In the genomic region with DNA sequence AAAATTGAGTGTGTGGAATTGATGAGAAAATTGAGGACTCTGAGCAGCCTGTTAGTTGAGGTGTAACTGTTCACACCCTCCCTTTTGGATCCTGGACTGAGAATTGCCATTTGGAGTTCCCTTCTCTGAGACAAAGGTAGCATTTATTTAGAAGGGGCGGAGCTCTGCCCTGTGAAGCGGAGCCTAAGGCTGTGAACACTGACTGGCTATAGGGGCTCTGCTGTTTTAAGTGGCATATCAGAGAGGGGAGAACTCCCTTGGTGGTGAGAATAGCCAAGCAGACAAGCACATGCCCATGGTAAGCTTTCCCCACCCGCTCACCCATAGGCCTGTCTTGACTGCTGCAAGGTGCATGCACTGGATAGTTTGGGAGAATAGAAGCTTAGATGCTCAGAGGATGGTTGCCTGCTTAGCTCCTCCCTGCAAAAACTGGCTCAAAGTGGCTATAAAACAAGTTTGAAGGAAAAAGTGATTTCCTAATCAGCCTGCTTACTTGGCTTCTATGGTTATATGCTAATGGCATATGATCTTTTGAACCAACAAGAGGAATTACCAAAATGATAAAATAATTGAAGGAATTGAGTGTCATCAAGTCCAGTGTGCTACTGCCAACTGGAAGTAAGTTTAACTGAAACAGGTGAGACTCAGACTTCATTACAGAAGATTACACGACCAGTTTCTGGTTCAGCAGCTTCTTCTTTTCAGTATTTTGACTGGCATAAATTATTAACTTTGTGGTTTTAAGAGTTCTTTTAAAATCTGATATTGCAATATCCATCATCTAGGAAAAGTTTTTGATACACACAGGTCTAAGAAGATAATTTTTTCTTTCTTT, we compare ENCODE assay signal across 10 cellular contexts.
A peak's percentile ranks its signal among the peaks of the same experiment; 100 is the strongest.
DNase-seq lines count a peak whose midpoint lies in the region; ATAC-seq, FAIRE-seq and TF ChIP-seq lines count a peak whose summit lies in the region.
"Had no signal": no experiment of that assay in that cellular context is flagged by ENCODE, and none has a peak within 500 bp of the region (broad histone marks: within the 10 kb centered on the region; RNA-seq: fewer than 3 reads in every experiment).

No MANE protein-coding gene starts in this region.

- H3K27me3 ChIP-seq in K562 (ENCODE audit: control insufficient read depth in 2 of 2, insufficient read depth in 2 of 2, low read length in 2 of 2) (no peaks in the 10 kb centered on the region), rectal smooth muscle tissue (ENCODE audit: control insufficient read depth, insufficient read depth, low read length) (no peaks in the 10 kb centered on the region), GM23248 (replicated peaks; ENCODE audit: insufficient read depth) (no peaks in the 10 kb centered on the region), body of pancreas (no peaks in the 10 kb centered on the region)

- H3F3A ChIP-seq in GM23248 (ENCODE audit: insufficient read depth) = peaks cover 19% of the 10 kb centered on the region

- TF ChIP-seq RAD21 in K562 (CRISPR knock-in tag; conservative IDR thresholded peaks at IDR 0.05 in 1 of 2, IDR thresholded peaks at IDR 0.05 in 1 of 2) = no peak

- no peak for FAIRE-seq in K562 (lab: Jason Lieb, UNC)

- H3K9me1 ChIP-seq in K562 (ENCODE audit: control insufficient read depth, insufficient read depth, low read length) = no peaks in the 10 kb centered on the region

- H3K79me2 ChIP-seq in K562 (ENCODE audit: control insufficient read depth, insufficient read depth, low read length) = peaks cover 98% of the 10 kb centered on the region
- H3K79me2 ChIP-seq in GM23248 (ENCODE audit: insufficient read depth) = peaks cover 92% of the 10 kb centered on the region

- intact Hi-C loops in K562 (cut with micrococcal nuclease) = no loop called here
- intact Hi-C loops in body of pancreas (cut with DNase I) = no loop called here

- TF ChIP-seq CTCF in K562 (IDR thresholded peaks at IDR 0.05 in 2 of 3, conservative IDR thresholded peaks at IDR 0.05 in 1 of 3; ENCODE audit: insufficient read depth in 2 of 3, low read depth in 1 of 3, low read length in 3 of 3) (no peak), body of pancreas (IDR thresholded peaks at IDR 0.05) (no peak)

- TF ChIP-seq POLR2A in K562 (conservative IDR thresholded peaks at IDR 0.05) = no peak
- TF ChIP-seq POLR2A in body of pancreas (IDR thresholded peaks at IDR 0.05) = no peak

- 62% methylated on average over 4 of the region's 4 CpGs for WGBS in K562 (ENCODE audit: insufficient coverage, low coverage, missing lambda C conversion rate)
- 85 to 89% methylated on average over 4 of the region's 4 CpGs for WGBS in GM23248 (ENCODE audit: low coverage in 1 of 2, low lambda C conversion rate in 2 of 2, missing lambda C conversion rate in 2 of 2), 2 experiments
- 54 to 65% methylated on average over 3 to 4 of the region's 4 CpGs for WGBS in body of pancreas, 2 donors

- H4K20me1 ChIP-seq in K562 (replicated peaks; ENCODE audit: control insufficient read depth, insufficient read depth, low read length) (peaks cover 20% of the 10 kb centered on the region; the same call in 1 of the 2 replicates), GM23248 (ENCODE audit: insufficient read depth) (no peaks in the 10 kb centered on the region)

- TF ChIP-seq EP300 in K562 (IDR thresholded peaks at IDR 0.05; ENCODE audit: low read length) = no peak

- ATAC-seq in GM18909 (IDR thresholded peaks at IDR 0.05; ENCODE audit: poor library complexity, unreplicated experiment) = peak; percentile 58
- ATAC-seq in HG02763 (IDR thresholded peaks at IDR 0.05; ENCODE audit: unreplicated experiment) = peak; percentile 39
- ATAC-seq in K562 = peak; percentile 30
- ATAC-seq in body of pancreas = no peak

- H2AFZ ChIP-seq in K562 (ENCODE audit: low read depth, low read length) (no peak overlapping the region), GM23248 (no peak overlapping the region)

- no peak overlapping the region for H3K4me3 ChIP-seq in K562
- no peak overlapping the region for H3K4me3 ChIP-seq in rectal smooth muscle tissue (ENCODE audit: low read length)
- no peak overlapping the region for H3K4me3 ChIP-seq in GM23248
- H3K4me3 ChIP-seq in body of pancreas = no peak overlapping the region

- H3K4me1 ChIP-seq in K562 (replicated peaks in 1 of 2; ENCODE audit: control insufficient read depth in 2 of 2, insufficient read depth in 2 of 2, low read length in 2 of 2) = peaks cover 7 to 34% of the 10 kb centered on the region in 2 experiments; a peak in 4 of 5 replicates
- peaks cover 44% of the 10 kb centered on the region for H3K4me1 ChIP-seq in rectal smooth muscle tissue (ENCODE audit: control insufficient read depth, insufficient read depth, low read length)
- H3K4me1 ChIP-seq in GM23248 (ENCODE audit: insufficient read depth) = peaks cover 44% of the 10 kb centered on the region
- peaks cover 72% of the 10 kb centered on the region for H3K4me1 ChIP-seq in body of pancreas

- H3K27ac ChIP-seq in K562 (ENCODE audit: extremely low read depth, low read depth, low read length) (no peak overlapping the region), rectal smooth muscle tissue (ENCODE audit: low read depth, low read length) (peak overlapping the region; percentile 19), GM23248 (no peak overlapping the region), body of pancreas (peak overlapping the region in 2 of 4 donors; percentile 4 to 60)

- H3K4me2 ChIP-seq in K562 (ENCODE audit: insufficient read depth, low read length) (no peak overlapping the region), GM23248 (ENCODE audit: unreplicated experiment) (no peak overlapping the region)

- H3K9me3 ChIP-seq in K562 (replicated peaks; ENCODE audit: control insufficient read depth, insufficient read depth, low read depth, low read length) = no peaks in the 10 kb centered on the region
- H3K9me3 ChIP-seq in GM23248 (ENCODE audit: low read depth) = no peaks in the 10 kb centered on the region
- no peaks in the 10 kb centered on the region for H3K9me3 ChIP-seq in body of pancreas
- H3K9me3 ChIP-seq: Caco-2 had no signal

- no peaks in the 10 kb centered on the region for H3K9me2 ChIP-seq in GM23248 (ENCODE audit: insufficient read depth)

- BruUV-seq in K562 (replicated peaks; lab: Mats Ljungman, UMichigan) = no TSS peak

- DNase-seq in K562 (ENCODE audit: extremely low read depth in 1 of 4, low spot score in 3 of 4) (no peak), LoVo (ENCODE audit: low spot score) (no peak), GM23248 (no peak), body of pancreas (no peak), GM03348 (ENCODE audit: low spot score) (no peak)
- DNase-seq: activated CD4-positive, alpha-beta T cell treated with anti-CD3 and anti-CD28 coated beads, Interleukin-2, amount 50 U/mL, for 4 hours; Caco-2 had no signal

- in situ Hi-C loops in K562 (cut with MboI) = no loop called here
- in situ Hi-C loops in GM23248 (cut with MboI) = no loop called here

- H3K9ac ChIP-seq in K562 (ENCODE audit: insufficient read depth in 1 of 2, low read depth in 2 of 2, low read length in 2 of 2) = no peak overlapping the region
- H3K9ac ChIP-seq in rectal smooth muscle tissue (ENCODE audit: low read length) = no peak overlapping the region
- H3K9ac ChIP-seq in GM23248 = no peak overlapping the region

- CTCF ChIA-PET in K562 (lab: Yijun Ruan, JAX; ENCODE audit: low intra/inter-chr PET ratio) = no interaction called here

- H3K36me3 ChIP-seq in K562 (ENCODE audit: control insufficient read depth, insufficient read depth, low read length) (peaks cover 22% of the 10 kb centered on the region; the same call in 2 of the 3 replicates), rectal smooth muscle tissue (ENCODE audit: control insufficient read depth, insufficient read depth, low read length) (peaks cover 8% of the 10 kb centered on the region), GM23248 (ENCODE audit: low read depth) (no peaks in the 10 kb centered on the region), body of pancreas (replicated peaks in 1 of 2; ENCODE audit: insufficient read depth in 1 of 2, low read depth in 2 of 2) (no peaks in the 10 kb centered on the region)

- POLR2A ChIA-PET in K562 (lab: Yijun Ruan, JAX) = interaction anchor here (0.8 to 1.7 kb wide), 4 partner anchors 11 to 15 kb away, joined by 3 to 5 read pairs (median 3); no protein-coding TSS in a partner anchor

TF ChIP-seq in K562, 482 proteins besides CTCF, POLR2A, EP300 and RAD21 (continues in another document):
- TF ChIP-seq, protein P1, sequence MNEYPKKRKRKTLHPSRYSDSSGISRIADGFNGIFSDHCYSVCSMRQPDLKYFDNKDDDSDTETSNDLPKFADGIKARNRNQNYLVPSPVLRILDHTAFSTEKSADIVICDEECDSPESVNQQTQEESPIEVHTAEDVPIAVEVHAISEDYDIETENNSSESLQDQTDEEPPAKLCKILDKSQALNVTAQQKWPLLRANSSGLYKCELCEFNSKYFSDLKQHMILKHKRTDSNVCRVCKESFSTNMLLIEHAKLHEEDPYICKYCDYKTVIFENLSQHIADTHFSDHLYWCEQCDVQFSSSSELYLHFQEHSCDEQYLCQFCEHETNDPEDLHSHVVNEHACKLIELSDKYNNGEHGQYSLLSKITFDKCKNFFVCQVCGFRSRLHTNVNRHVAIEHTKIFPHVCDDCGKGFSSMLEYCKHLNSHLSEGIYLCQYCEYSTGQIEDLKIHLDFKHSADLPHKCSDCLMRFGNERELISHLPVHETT (CRISPR knock-in tag; conservative IDR thresholded peaks at IDR 0.05 in 1 of 2, IDR thresholded peaks at IDR 0.05 in 1 of 2) = no peak
- no peak for TF ChIP-seq ELF2 (CRISPR knock-in tag; IDR thresholded peaks at IDR 0.05)
- no peak for TF ChIP-seq TSC22D4 (tag; IDR thresholded peaks at IDR 0.05)
- TF ChIP-seq, protein P2, sequence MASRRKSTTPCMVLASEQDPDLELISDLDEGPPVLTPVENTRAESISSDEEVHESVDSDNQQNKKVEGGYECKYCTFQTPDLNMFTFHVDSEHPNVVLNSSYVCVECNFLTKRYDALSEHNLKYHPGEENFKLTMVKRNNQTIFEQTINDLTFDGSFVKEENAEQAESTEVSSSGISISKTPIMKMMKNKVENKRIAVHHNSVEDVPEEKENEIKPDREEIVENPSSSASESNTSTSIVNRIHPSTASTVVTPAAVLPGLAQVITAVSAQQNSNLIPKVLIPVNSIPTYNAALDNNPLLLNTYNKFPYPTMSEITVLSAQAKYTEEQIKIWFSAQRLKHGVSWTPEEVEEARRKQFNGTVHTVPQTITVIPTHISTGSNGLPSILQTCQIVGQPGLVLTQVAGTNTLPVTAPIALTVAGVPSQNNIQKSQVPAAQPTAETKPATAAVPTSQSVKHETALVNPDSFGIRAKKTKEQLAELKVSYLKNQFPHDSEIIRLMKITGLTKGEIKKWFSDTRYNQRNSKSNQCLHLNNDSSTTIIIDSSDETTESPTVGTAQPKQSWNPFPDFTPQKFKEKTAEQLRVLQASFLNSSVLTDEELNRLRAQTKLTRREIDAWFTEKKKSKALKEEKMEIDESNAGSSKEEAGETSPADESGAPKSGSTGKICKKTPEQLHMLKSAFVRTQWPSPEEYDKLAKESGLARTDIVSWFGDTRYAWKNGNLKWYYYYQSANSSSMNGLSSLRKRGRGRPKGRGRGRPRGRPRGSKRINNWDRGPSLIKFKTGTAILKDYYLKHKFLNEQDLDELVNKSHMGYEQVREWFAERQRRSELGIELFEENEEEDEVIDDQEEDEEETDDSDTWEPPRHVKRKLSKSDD (conservative IDR thresholded peaks at IDR 0.05; ENCODE audit: low read length) = no peak
